8 cellular contexts compared by ENCODE assay signal in genomic region chr10:61900829-61901783, GRCh38. TPM values are rescaled to one million over a fixed set of nuclear protein-coding genes. Genes with fewer than 3 reads are reported as not detected.
A peak's percentile ranks its signal among the peaks of the same experiment; 100 is the strongest.
DNase-seq lines count a peak whose midpoint lies in the region; ATAC-seq, FAIRE-seq and TF ChIP-seq lines count a peak whose summit lies in the region.

TSS of gene ARID5B (plus strand) at chr10:61901699. CDS start at chr10:61901710, 11 bp downstream.

- H3K9me3 Mint-ChIP-seq in activated T-cell treated with anti-CD3 and anti-CD28 coated beads, Interleukin-2, amount 50 U/mL, for 72 hours = no peaks in the 10 kb centered on the region

- H3K4me1 ChIP-seq in esophagus squamous epithelium (peaks cover 10 to 66% (median 29%) of the 10 kb centered on the region in 3 donors), mononuclear cell (ENCODE audit: insufficient read depth, low read length) (peaks cover 51% of the 10 kb centered on the region)

- 0% methylated on average over 33 to 34 of the region's 34 CpGs for WGBS in esophagus squamous epithelium, 2 donors

- peak within 1 kb of the TSS; percentile 82 to 92 (median 85) for H3K4me3 ChIP-seq in esophagus squamous epithelium
- peak within 1 kb of the TSS; percentile 98 for H3K4me3 ChIP-seq in mononuclear cell (ENCODE audit: low read length)

- no peaks in the 10 kb centered on the region for H3K36me3 ChIP-seq in esophagus squamous epithelium

- peak in 1 of 4 donors; percentile 52 for TF ChIP-seq POLR2A in esophagus squamous epithelium (IDR thresholded peaks at IDR 0.05)

- FAIRE-seq in GM19239 (lab: Jason Lieb, UNC) = peak; percentile 86

- peaks cover 12 to 19% of the 10 kb centered on the region in 2 donors for H3K36me3 Mint-ChIP-seq in activated T-cell treated with anti-CD3 and anti-CD28 coated beads, Interleukin-2, amount 50 U/mL, for 72 hours (ENCODE audit: insufficient read depth in 2 of 2)

- ATAC-seq in activated T-cell treated with anti-CD3 and anti-CD28 coated beads, Interleukin-2, amount 50 U/mL, for 72 hours (replicated peaks in 1 of 2) = no peak

- no peaks in the 10 kb centered on the region for H3K9me3 ChIP-seq in esophagus squamous epithelium
- no peaks in the 10 kb centered on the region for H3K9me3 ChIP-seq in mononuclear cell (ENCODE audit: low read depth, low read length)

- intact Hi-C loops in esophagus squamous epithelium (cut with DNase I) = no loop called here

- H3K4me1 Mint-ChIP-seq in activated T-cell treated with anti-CD3 and anti-CD28 coated beads, Interleukin-2, amount 50 U/mL, for 72 hours (ENCODE audit: low read depth) = peaks cover 57% of the 10 kb centered on the region

- H3K27ac ChIP-seq in esophagus squamous epithelium = peak within 1 kb of the TSS; percentile 99 to 100 (median 100)
- peak within 1 kb of the TSS; percentile 89 for H3K27ac ChIP-seq in substantia nigra (ENCODE audit: low read depth, low read length, poor library complexity, severe bottlenecking)

- no peak for TF ChIP-seq CTCF in esophagus squamous epithelium (IDR thresholded peaks at IDR 0.05)

- H3K27me3 ChIP-seq in esophagus squamous epithelium = no peaks in the 10 kb centered on the region
- H3K27me3 ChIP-seq in mononuclear cell (ENCODE audit: insufficient read depth, low read length) = no peaks in the 10 kb centered on the region

- peak within 1 kb of the TSS; percentile 92 for H3K27ac Mint-ChIP-seq in activated T-cell treated with anti-CD3 and anti-CD28 coated beads, Interleukin-2, amount 50 U/mL, for 72 hours

- peak within 1 kb of the TSS; percentile 88 to 93 for H3K4me3 Mint-ChIP-seq in activated T-cell treated with anti-CD3 and anti-CD28 coated beads, Interleukin-2, amount 50 U/mL, for 72 hours

- peak; percentile 57 for DNase-seq in AG20443 (ENCODE audit: low spot score)
- no peak for DNase-seq in GM19239 (ENCODE audit: insufficient read length, low spot score)
- peak; percentile 54 for DNase-seq in NCI-H82 (lab: John Stamatoyannopoulos, UW)
- peak; percentile 51 to 62 for DNase-seq in activated T-cell treated with anti-CD3 and anti-CD28 coated beads, Interleukin-2, amount 50 U/mL, for 72 hours
- no peak for DNase-seq in esophagus squamous epithelium (lab: John Stamatoyannopoulos, UW)
- DNase-seq in substantia nigra (lab: John Stamatoyannopoulos, UW) = peak in 35 of 49 donors; percentile 1 to 72 (median 21)
- no peak for DNase-seq in GOT3 (lab: John Stamatoyannopoulos, UW)

- H3K27me3 Mint-ChIP-seq in activated T-cell treated with anti-CD3 and anti-CD28 coated beads, Interleukin-2, amount 50 U/mL, for 72 hours (ENCODE audit: low read depth) = no peaks in the 10 kb centered on the region

RNA-seq across cellular contexts. Expression of gene ARID5B, which starts in this region (rescaled TPM):
- total RNA-seq in activated T-cell treated with anti-CD3 and anti-CD28 coated beads, Interleukin-2, amount 50 U/mL, for 72 hours = 100 to 1,000 TPM in 1 of 2 donors, 10 to 100 TPM in 1; 74.4 to 113 TPM
- 10 to 100 TPM; 18.0 to 38.1 (median 30.2) TPM for total RNA-seq in esophagus squamous epithelium
- total RNA-seq in mononuclear cell = 52.9 TPM

Comparison
In these comparisons a context has a peak if more than half of its experiments do, and no peak if none do; other contexts are left out.
1. DNase-seq: peak in AG20443 (single experiment), NCI-H82 (single experiment), activated T-cell treated with anti-CD3 and anti-CD28 coated beads, Interleukin-2, amount 50 U/mL, for 72 hours (2 of 2) and substantia nigra (35 of 49); none in GM19239 (single experiment), esophagus squamous epithelium (single experiment) and GOT3 (single experiment).